In the genomic region with DNA sequence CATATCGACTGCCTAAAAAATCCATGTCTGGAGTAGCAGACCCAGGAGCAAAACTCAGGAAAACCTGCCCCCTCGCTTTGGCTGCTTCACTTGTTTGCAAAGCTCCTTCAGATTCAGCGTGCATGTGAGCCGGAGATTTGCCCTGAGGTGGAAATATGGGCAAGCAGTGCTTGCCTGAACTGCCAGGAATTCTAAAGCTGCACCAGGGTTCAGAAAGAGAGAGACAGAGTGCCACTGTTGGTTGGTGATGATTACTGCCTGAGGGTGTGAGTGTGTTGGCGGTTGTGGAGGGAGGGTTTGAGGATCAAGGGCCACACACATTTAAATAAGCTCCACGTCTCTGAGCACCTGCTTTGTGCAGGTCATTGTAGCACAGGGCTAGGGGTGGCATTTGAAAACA, we compare ENCODE assay signal across 19 cellular contexts.
DNase-seq lines count a peak whose midpoint lies in the region; FAIRE-seq and TF ChIP-seq lines count a peak whose summit lies in the region.
"Had no signal": no experiment of that assay in that cellular context is flagged by ENCODE, and none has a peak within 500 bp of the region (broad histone marks: within the 10 kb centered on the region; RNA-seq: fewer than 3 reads in every experiment).

No MANE protein-coding gene starts in this region.

- H3K4me1 ChIP-seq in small intestine (ENCODE audit: control insufficient read depth in 2 of 2, insufficient read depth in 1 of 2, low read depth in 1 of 2, low read length in 1 of 2) (no peaks in the 10 kb centered on the region), ascending aorta (no peaks in the 10 kb centered on the region)
- H3K4me1 ChIP-seq: BLaER1 had no signal

- no peak for FAIRE-seq in small intestine (lab: Jason Lieb, UNC)
- FAIRE-seq: HTR-8/SVneo had no signal

- H3K36me3 ChIP-seq in small intestine (ENCODE audit: control insufficient read depth in 2 of 2, insufficient read depth in 2 of 2, low read length in 2 of 2) (no peaks in the 10 kb centered on the region), ascending aorta (no peaks in the 10 kb centered on the region)
- H3K36me3 ChIP-seq: BLaER1 had no signal

- H3K4me3 ChIP-seq in epithelial cell of esophagus (ENCODE audit: low read length) (no peak overlapping the region), small intestine (ENCODE audit: low read depth in 1 of 2, low read length in 2 of 2) (no peak overlapping the region), ascending aorta (no peak overlapping the region)
- H3K4me3 ChIP-seq: BLaER1 had no signal

- H3K27me3 ChIP-seq in small intestine (ENCODE audit: control insufficient read depth in 2 of 2, insufficient read depth in 2 of 2, low read length in 2 of 2) = no peaks in the 10 kb centered on the region
- H3K27me3 ChIP-seq in ascending aorta = no peaks in the 10 kb centered on the region
- H3K27me3 ChIP-seq: BLaER1 had no signal

- H3K9me3 ChIP-seq in small intestine (ENCODE audit: control insufficient read depth, low read depth) = no peaks in the 10 kb centered on the region
- no peaks in the 10 kb centered on the region for H3K9me3 ChIP-seq in ascending aorta
- H3K9me3 ChIP-seq: BLaER1 had no signal

- WGBS in small intestine, 3 donors = 55 to 64% (median 59%) methylated on average over 6 of the region's 6 CpGs

- no peak overlapping the region for H3K27ac ChIP-seq in small intestine (ENCODE audit: low read depth in 1 of 2, low read length in 1 of 2)
- H3K27ac ChIP-seq in ascending aorta = no peak overlapping the region
- H3K27ac ChIP-seq: BLaER1, RWPE1 had no signal

- TF ChIP-seq CTCF in epithelial cell of esophagus (IDR thresholded peaks at IDR 0.05; ENCODE audit: insufficient read depth, low read depth, low read length, missing control alignments) (no peak), ascending aorta (IDR thresholded peaks at IDR 0.05) (no peak)

- peak; percentile 88 for DNase-seq in DMS79 (lab: John Stamatoyannopoulos, UW)
- DNase-seq in ELF-1 (ENCODE audit: low read depth, low spot score) = peak; percentile 42
- DNase-seq in RPMI7951 (ENCODE audit: low read depth) = peak; percentile 28
- DNase-seq in epithelial cell of esophagus (ENCODE audit: low read depth) = peak; percentile 2
- DNase-seq in small intestine = no peak
- DNase-seq in D341Med (ENCODE audit: low spot score) = no peak
- DNase-seq in ascending aorta (ENCODE audit: low spot score in 2 of 2) = no peak
- DNase-seq: CD4-positive, alpha-beta memory T cell; DMS53; H7; Kasumi-1; MM.1S; NCI-H1092; NCI-H1694 treated with DMSO at 0.1 percent for 48 hours; PC-3; SIG-M5 had no signal

- intact Hi-C loops in ascending aorta (cut with DNase I) = no loop called here

Comparison
In these comparisons a context has a peak if more than half of its experiments do, and no peak if none do; other contexts are left out.
1. DNase-seq: peak in DMS79 (single experiment), ELF-1 (single experiment), RPMI7951 (single experiment) and epithelial cell of esophagus (single experiment); none in small intestine (single experiment), D341Med (single experiment) and ascending aorta (0 of 2).